22 cellular contexts compared by ENCODE assay signal in the genomic region with DNA sequence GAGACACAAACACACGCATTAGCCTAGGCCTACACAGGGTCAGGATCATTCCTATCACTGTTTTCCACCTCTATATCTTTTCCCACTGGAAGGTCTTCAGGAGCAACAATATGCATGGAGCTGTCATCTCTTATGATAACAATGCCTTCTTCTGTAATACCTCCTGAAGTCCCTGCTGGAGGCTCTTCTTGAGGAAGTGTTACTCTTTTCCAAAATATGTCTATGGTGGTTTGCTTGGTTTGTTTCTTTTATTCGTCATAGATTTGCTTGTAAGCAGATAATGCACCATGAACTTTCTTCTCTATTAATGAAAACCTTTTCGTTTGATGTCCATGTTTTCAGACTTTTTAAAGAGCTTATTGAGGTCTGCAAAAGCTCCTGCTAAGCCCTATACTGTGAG.
DNase-seq lines count a peak whose midpoint lies in the region; ATAC-seq lines count a peak whose summit lies in the region.
"Had no signal": no experiment of that assay in that cellular context is flagged by ENCODE, and none has a peak within 500 bp of the region (broad histone marks: within the 10 kb centered on the region; RNA-seq: fewer than 3 reads in every experiment).

No MANE protein-coding gene starts in this region.

- H3K4me1 Mint-ChIP-seq in activated CD4-positive, alpha-beta T cell treated with anti-CD3 and anti-CD28 coated beads for 36 hours: no peaks in the 10 kb centered on the region
- H3K4me1 Mint-ChIP-seq: CD4-positive, alpha-beta memory T cell had no signal

- DNase-seq in HT1080 (ENCODE audit: low read depth): peak; percentile 66
- peak; percentile 36 for DNase-seq in adipocyte (ENCODE audit: low read depth)
- DNase-seq in foreskin melanocyte: peak; percentile 12
- no peak for DNase-seq in activated CD4-positive, alpha-beta T cell treated with anti-CD3 and anti-CD28 coated beads for 36 hours
- no peak for DNase-seq in OCI-M1 (lab: John Stamatoyannopoulos, UW)
- no peak for DNase-seq in mesendoderm
- DNase-seq: C1 segment of cervical spinal cord; CD4-positive, alpha-beta memory T cell; COR-L47; DMS53; GF-D8; MV-4-11; NCI-H1105; NCI-H146; NCI-H1930; NCI-H2107; NCI-H524; NCI-H748 treated with DMSO at 0.1 percent for 48 hours; PC-3 had no signal

- no peaks in the 10 kb centered on the region for H3K9me3 ChIP-seq in adipocyte (ENCODE audit: control insufficient read depth, low read length)

- WGBS in mesendoderm (ENCODE audit: extremely low coverage, insufficient coverage, low lambda C conversion rate): no CpG with 5 or more reads among the region's 3 CpGs

- H3K4me3 Mint-ChIP-seq in activated CD4-positive, alpha-beta T cell treated with anti-CD3 and anti-CD28 coated beads for 36 hours: no peak overlapping the region
- H3K4me3 Mint-ChIP-seq: CD4-positive, alpha-beta memory T cell had no signal

- H3K27ac ChIP-seq in mesendoderm (ENCODE audit: low read depth, low read length): no peak overlapping the region

- no peak overlapping the region for H3K27ac Mint-ChIP-seq in activated CD4-positive, alpha-beta T cell treated with anti-CD3 and anti-CD28 coated beads for 36 hours
- H3K27ac Mint-ChIP-seq: CD4-positive, alpha-beta memory T cell had no signal

- H3K4me3 ChIP-seq in adipocyte (ENCODE audit: low read length) (no peak overlapping the region), mesendoderm (ENCODE audit: low read length) (no peak overlapping the region)

- no peak overlapping the region for H4K8ac ChIP-seq in mesendoderm (ENCODE audit: low read depth, low read length)

- no peak overlapping the region for H3K23ac ChIP-seq in mesendoderm (ENCODE audit: low read length)

- H3K9me3 Mint-ChIP-seq in activated CD4-positive, alpha-beta T cell treated with anti-CD3 and anti-CD28 coated beads for 36 hours (ENCODE audit: low read depth): no peaks in the 10 kb centered on the region
- H3K9me3 Mint-ChIP-seq: CD4-positive, alpha-beta memory T cell had no signal

- H3K4me1 ChIP-seq in adipocyte (ENCODE audit: control insufficient read depth, insufficient read depth, low read length) (no peaks in the 10 kb centered on the region), mesendoderm (ENCODE audit: control insufficient read depth, low read depth, low read length) (no peaks in the 10 kb centered on the region)

- H3K27me3 ChIP-seq in adipocyte (replicated peaks; ENCODE audit: control insufficient read depth, insufficient read depth, low read length) (no peaks in the 10 kb centered on the region), mesendoderm (ENCODE audit: insufficient read depth, low read length, poor library complexity) (no peaks in the 10 kb centered on the region)

- no peak overlapping the region for H2BK15ac ChIP-seq in mesendoderm (replicated peaks; ENCODE audit: low read depth)

- no peaks in the 10 kb centered on the region for H3K79me2 ChIP-seq in mesendoderm (ENCODE audit: control insufficient read depth, insufficient read depth, low read length)

- CTCF ChIA-PET in activated CD4-positive, alpha-beta T cell treated with anti-CD3 and anti-CD28 coated beads for 36 hours (lab: Charles Lee): interaction anchor here (0.9 kb wide), 1 partner anchor 37 kb away, joined by 3 read pairs; no protein-coding TSS in a partner anchor

- no peak overlapping the region for H3K4me2 ChIP-seq in mesendoderm (ENCODE audit: low read length)

- no peak overlapping the region for H3K4ac ChIP-seq in mesendoderm (ENCODE audit: low read depth, low read length)

- H3K56ac ChIP-seq in mesendoderm (ENCODE audit: low read length): no peak overlapping the region

- no peaks in the 10 kb centered on the region for H3K79me1 ChIP-seq in mesendoderm (ENCODE audit: low read length)

- no peak overlapping the region for H4K5ac ChIP-seq in mesendoderm (ENCODE audit: low read length)

- H3K27me3 Mint-ChIP-seq in activated CD4-positive, alpha-beta T cell treated with anti-CD3 and anti-CD28 coated beads for 36 hours: no peaks in the 10 kb centered on the region

- intact Hi-C loops in activated CD4-positive, alpha-beta T cell treated with anti-CD3 and anti-CD28 coated beads for 36 hours (cut with DNase I, micrococcal nuclease): no loop called here

- H3K36me3 ChIP-seq in adipocyte (ENCODE audit: control insufficient read depth, insufficient read depth, low read length, severe bottlenecking) (no peaks in the 10 kb centered on the region), mesendoderm (ENCODE audit: control insufficient read depth, insufficient read depth, low read length) (no peaks in the 10 kb centered on the region)

- H3K9ac ChIP-seq in adipocyte (ENCODE audit: low read length): no peak overlapping the region
- H3K9ac ChIP-seq in mesendoderm (ENCODE audit: low read length): no peak overlapping the region

- no peak overlapping the region for H3K18ac ChIP-seq in mesendoderm (ENCODE audit: low read length)

- H3K36me3 Mint-ChIP-seq in activated CD4-positive, alpha-beta T cell treated with anti-CD3 and anti-CD28 coated beads for 36 hours (ENCODE audit: low read depth): no peaks in the 10 kb centered on the region
- H3K36me3 Mint-ChIP-seq: CD4-positive, alpha-beta memory T cell had no signal

- ATAC-seq in activated CD4-positive, alpha-beta T cell treated with anti-CD3 and anti-CD28 coated beads for 36 hours: no peak
- ATAC-seq in HG03432 (IDR thresholded peaks at IDR 0.05; ENCODE audit: unreplicated experiment): no peak
- ATAC-seq: HCT116, PC-3, SK-N-SH treated with all-trans-retinoic acid at 6 μM for 48 hours had no signal

- H2BK120ac ChIP-seq in mesendoderm (ENCODE audit: low read depth, low read length): no peak overlapping the region

- no peak overlapping the region for H2BK5ac ChIP-seq in mesendoderm (ENCODE audit: low read length)

- POLR2A ChIA-PET in activated CD4-positive, alpha-beta T cell treated with anti-CD3 and anti-CD28 coated beads for 36 hours (lab: Charles Lee): no interaction called here

- H2AK5ac ChIP-seq in mesendoderm (ENCODE audit: low read length): no peak overlapping the region

Comparison
In these comparisons a context has a peak if more than half of its experiments do, and no peak if none do; other contexts are left out.
1. DNase-seq: peak in HT1080 (single experiment), adipocyte (single experiment) and foreskin melanocyte (single experiment); none in activated CD4-positive, alpha-beta T cell treated with anti-CD3 and anti-CD28 coated beads for 36 hours (single experiment), OCI-M1 (single experiment) and mesendoderm (single experiment).